Comparison of ENCODE assay signal across 28 cellular contexts in genomic region chr16:1283296-1283695, GRCh38. TPM values are rescaled to one million over a fixed set of nuclear protein-coding genes. Genes with fewer than 3 reads are reported as not detected.
DNase-seq lines count a peak whose midpoint lies in the region; ATAC-seq and TF ChIP-seq lines count a peak whose summit lies in the region.
"Had no signal": no experiment of that assay in that cellular context is flagged by ENCODE, and none has a peak within 500 bp of the region (broad histone marks: within the 10 kb centered on the region; RNA-seq: fewer than 3 reads in every experiment).

No MANE protein-coding gene starts in this region.

- no peak overlapping the region for H3K4me3 ChIP-seq in GM23338
- H3K4me3 ChIP-seq: GM12878 had no signal

- no peak overlapping the region; the same call in 1 of the 2 replicates for H2AFZ ChIP-seq in GM23338

- peak; percentile 13 for DNase-seq in 8988T
- no peak for DNase-seq in GM23338 (ENCODE audit: low spot score)
- peak; percentile 34 for DNase-seq in UCSD-AML1 (lab: John Stamatoyannopoulos, UW; ENCODE audit: unreplicated experiment)
- peak; percentile 77 for DNase-seq in left kidney (ENCODE audit: low read depth, low spot score)
- DNase-seq in epidermal melanocyte (ENCODE audit: insufficient read length, low spot score) = no peak
- DNase-seq in nucleus accumbens (lab: John Stamatoyannopoulos, UW) = no peak
- no peak for DNase-seq in activated CD4-positive, alpha-beta T cell treated with anti-CD3 and anti-CD28 coated beads for 4 hours
- DNase-seq in activated naive CD4-positive, alpha-beta T cell treated with Interleukin-2 at 50 U/mL for 16 hours = no peak
- DNase-seq: C1 segment of cervical spinal cord; CD4-positive, alpha-beta memory T cell; DMS 273 treated with DMSO at 0.1 percent for 48 hours; DMS79; EL; GDM1; NCI-H1417; NCI-H1694; NCI-H2029 treated with DMSO at 0.1 percent for 48 hours; NCI-H2227 treated with DMSO at 0.1 percent for 48 hours; NCI-H526 treated with DMSO at 0.1 percent for 48 hours; RPMI8226; SHP77 treated with DMSO at 0.1 percent for 48 hours had no signal

- peaks cover 13% of the 10 kb centered on the region; the same call in 1 of the 2 replicates for H3K4me1 ChIP-seq in GM23338 (ENCODE audit: insufficient read depth)

- H3K9me3 Mint-ChIP-seq in GM23338 = no peaks in the 10 kb centered on the region
- H3K9me3 Mint-ChIP-seq: CD4-positive, alpha-beta memory T cell had no signal

- peaks cover 17% of the 10 kb centered on the region for H3K4me1 Mint-ChIP-seq in GM23338
- H3K4me1 Mint-ChIP-seq: CD4-positive, alpha-beta memory T cell had no signal

- H3K79me2 ChIP-seq in GM23338 (replicated peaks; ENCODE audit: insufficient read depth) = no peaks in the 10 kb centered on the region

- no peak overlapping the region for H3K27ac ChIP-seq in GM23338 (ENCODE audit: low read depth)

- no peak for TF ChIP-seq CTCF in GM23338 (conservative IDR thresholded peaks at IDR 0.05; ENCODE audit: low read depth in 2 of 2)

- no peaks in the 10 kb centered on the region for H4K20me1 ChIP-seq in GM23338 (replicated peaks; ENCODE audit: insufficient read depth)

- H3K4me2 ChIP-seq in GM23338 = peak overlapping the region; percentile 60; the same call in 1 of the 2 replicates

- no peaks in the 10 kb centered on the region for H3K36me3 Mint-ChIP-seq in GM23338 (ENCODE audit: low read depth)
- H3K36me3 Mint-ChIP-seq: CD4-positive, alpha-beta memory T cell had no signal

- no peaks in the 10 kb centered on the region for H3K36me3 ChIP-seq in GM23338 (ENCODE audit: insufficient read depth)

- H3K4me3 Mint-ChIP-seq in GM23338 = no peak overlapping the region
- H3K4me3 Mint-ChIP-seq: CD4-positive, alpha-beta memory T cell had no signal

- no peaks in the 10 kb centered on the region for H3K27me3 ChIP-seq in GM23338 (ENCODE audit: insufficient read depth)

- H3K9me2 ChIP-seq in GM23338 (ENCODE audit: insufficient read depth) = no peaks in the 10 kb centered on the region

- ATAC-seq in GM23338 = no peak; the same call in 2 of the 3 replicates
- ATAC-seq: GM12878, HepG2 had no signal

- H3K27ac Mint-ChIP-seq in GM23338 = no peak overlapping the region
- H3K27ac Mint-ChIP-seq: CD4-positive, alpha-beta memory T cell had no signal

- peaks cover 21% of the 10 kb centered on the region for H3K27me3 Mint-ChIP-seq in GM23338 (ENCODE audit: insufficient read depth, low read depth, poor library complexity)

- no peaks in the 10 kb centered on the region for H3F3A ChIP-seq in GM23338 (replicated peaks; ENCODE audit: low read depth)

TF ChIP-seq in GM23338, 12 proteins besides CTCF, POLR2A, EP300 and RAD21:
- TF ChIP-seq CREB1 (CRISPR knock-in tag; IDR thresholded peaks at IDR 0.05; ENCODE audit: low read depth) (no peak), POLR2AphosphoS5 (IDR thresholded peaks at IDR 0.05; ENCODE audit: low read depth) (no peak), ETS1 (IDR thresholded peaks at IDR 0.05) (0 out of 2 replicates have a peak, but pooled peaks have one; percentile 22)

RNA-seq across cellular contexts. Expression of gene UBE2I, which starts 26.1 kb away (rescaled TPM):
- total RNA-seq in GM23338 (2014; rRNA removed; shearing (Covaris generic)) = 116 and 117 TPM in 2 replicates
- polyA plus RNA-seq in GM23338 (2016; fragmentation: Nextera tagmentation; extraction: Ambion mirVana) = 216 and 220 TPM in 2 replicates

RNA-seq across cellular contexts. Expression of gene TPSD1, which starts 27.4 kb away (rescaled TPM):
- total RNA-seq in GM23338 (2014; rRNA removed; shearing (Covaris generic)) = 0.17 TPM in 1 of 2 replicates, not detected in the other
- not detected in 2 replicates for polyA plus RNA-seq in GM23338 (2016; fragmentation: Nextera tagmentation; extraction: Ambion mirVana)
- total RNA-seq: A172; CD4-positive, alpha-beta memory T cell; GM12878; HepG2; HT1080; LHCN-M2; MCF 10A; NCI-H460 had no signal
- polyA plus RNA-seq: CD4-positive, alpha-beta memory T cell; GM12878; HepG2 had no signal

RNA-seq across cellular contexts. Expression of gene TPSAB1, which starts 42.8 kb away (rescaled TPM):
- total RNA-seq in GM23338 (2014; rRNA removed; shearing (Covaris generic)) = not detected in 2 replicates
- polyA plus RNA-seq in GM23338 (2016; fragmentation: Nextera tagmentation; extraction: Ambion mirVana) = not detected in 2 replicates
- total RNA-seq: CD4-positive, alpha-beta memory T cell; GM12878; HepG2; HT1080; LHCN-M2; MCF 10A; NCI-H460 had no signal
- polyA plus RNA-seq: CD4-positive, alpha-beta memory T cell had no signal

RNA-seq across cellular contexts. Expression of gene BAIAP3, which starts 50.1 kb away (rescaled TPM):
- 13.0 and 23.0 TPM in 2 replicates for total RNA-seq in GM23338 (2014; rRNA removed; shearing (Covaris generic))
- polyA plus RNA-seq in GM23338 (2016; fragmentation: Nextera tagmentation; extraction: Ambion mirVana) = 4.2 and 5.2 TPM in 2 replicates

RNA-seq across cellular contexts. Expression of gene TPSB2, which starts 53.3 kb away (rescaled TPM):
- not detected in 2 replicates for total RNA-seq in GM23338 (2014; rRNA removed; shearing (Covaris generic))
- 0.23 TPM in 1 of 2 replicates, not detected in the other for polyA plus RNA-seq in GM23338 (2016; fragmentation: Nextera tagmentation; extraction: Ambion mirVana)
- total RNA-seq: A172; CD4-positive, alpha-beta memory T cell; GM12878; HepG2; HT1080; LHCN-M2; MCF 10A; NCI-H460 had no signal
- polyA plus RNA-seq: CD4-positive, alpha-beta memory T cell; GM12878; HepG2 had no signal

Comparison
In these comparisons a context has a peak if more than half of its experiments do, and no peak if none do; other contexts are left out.
1. DNase-seq: peak in 8988T (single experiment), UCSD-AML1 (single experiment) and left kidney (single experiment); none in GM23338 (single experiment), epidermal melanocyte (single experiment), nucleus accumbens (0 of 56), activated CD4-positive, alpha-beta T cell treated with anti-CD3 and anti-CD28 coated beads for 4 hours (0 of 2) and activated naive CD4-positive, alpha-beta T cell treated with Interleukin-2 at 50 U/mL for 16 hours (single experiment).